ENCODE assay signal across 20 cellular contexts in genomic region chr12:66713984-66714383, GRCh38. TPM values are rescaled to one million over a fixed set of nuclear protein-coding genes. Genes with fewer than 3 reads are reported as not detected.
DNase-seq lines count a peak whose midpoint lies in the region; ATAC-seq and FAIRE-seq lines count a peak whose summit lies in the region.
"Had no signal": no experiment of that assay in that cellular context is flagged by ENCODE, and none has a peak within 500 bp of the region (broad histone marks: within the 10 kb centered on the region; RNA-seq: fewer than 3 reads in every experiment).

No MANE protein-coding gene starts in this region.

- peak; percentile 62 for FAIRE-seq in colon (lab: Jason Lieb, UNC)
- FAIRE-seq: TTC549 had no signal

- H3K9me3 Mint-ChIP-seq in activated naive CD4-positive, alpha-beta T cell treated with anti-CD3 and anti-CD28 coated beads for 36 hours, result peaks cover 2% of the 10 kb centered on the region
- H3K9me3 Mint-ChIP-seq in stimulated activated effector memory CD8-positive, alpha-beta T cell treated with anti-CD3 and anti-CD28 coated beads, Interleukin-12 subunit alpha, Interleukin-12 subunit beta, amount 100 ng/mL, for 72 hours, result peaks cover 2% of the 10 kb centered on the region
- H3K9me3 Mint-ChIP-seq: mesothelial cell of epicardium had no signal

- no peaks in the 10 kb centered on the region for H3K27me3 Mint-ChIP-seq in activated naive CD4-positive, alpha-beta T cell treated with anti-CD3 and anti-CD28 coated beads for 36 hours (ENCODE audit: low read depth)
- H3K27me3 Mint-ChIP-seq: progenitor cell of endocrine pancreas had no signal

- ATAC-seq in HG03196 (IDR thresholded peaks at IDR 0.05; ENCODE audit: unreplicated experiment), result peak; percentile 68
- ATAC-seq in stimulated activated effector memory CD8-positive, alpha-beta T cell treated with anti-CD3 and anti-CD28 coated beads, Interleukin-12 subunit alpha, Interleukin-12 subunit beta, amount 100 ng/mL, for 72 hours, result no peak
- ATAC-seq: foreskin keratinocyte had no signal

- CTCF ChIA-PET in activated naive CD4-positive, alpha-beta T cell treated with anti-CD3 and anti-CD28 coated beads for 36 hours (lab: Charles Lee), result no interaction called here

- no peaks in the 10 kb centered on the region for H3K36me3 Mint-ChIP-seq in activated naive CD4-positive, alpha-beta T cell treated with anti-CD3 and anti-CD28 coated beads for 36 hours (ENCODE audit: low read depth)
- H3K36me3 Mint-ChIP-seq in stimulated activated effector memory CD8-positive, alpha-beta T cell treated with anti-CD3 and anti-CD28 coated beads, Interleukin-12 subunit alpha, Interleukin-12 subunit beta, amount 100 ng/mL, for 72 hours, result no peaks in the 10 kb centered on the region
- H3K36me3 Mint-ChIP-seq: mesothelial cell of epicardium had no signal

- H3K27ac Mint-ChIP-seq in activated naive CD4-positive, alpha-beta T cell treated with anti-CD3 and anti-CD28 coated beads for 36 hours, result no peak overlapping the region
- no peak overlapping the region for H3K27ac Mint-ChIP-seq in stimulated activated effector memory CD8-positive, alpha-beta T cell treated with anti-CD3 and anti-CD28 coated beads, Interleukin-12 subunit alpha, Interleukin-12 subunit beta, amount 100 ng/mL, for 72 hours
- H3K27ac Mint-ChIP-seq: mesothelial cell of epicardium, progenitor cell of endocrine pancreas had no signal

- intact Hi-C loops in activated naive CD4-positive, alpha-beta T cell treated with anti-CD3 and anti-CD28 coated beads for 36 hours (cut with micrococcal nuclease), result no loop called here

- DNase-seq in activated naive CD4-positive, alpha-beta T cell treated with anti-CD3 and anti-CD28 coated beads for 36 hours, result no peak
- no peak for DNase-seq in activated naive CD4-positive, alpha-beta T cell treated with Interleukin-2 at 50 U/mL for 16 hours
- DNase-seq in stimulated activated effector memory CD8-positive, alpha-beta T cell treated with anti-CD3 and anti-CD28 coated beads, Interleukin-12 subunit alpha, Interleukin-12 subunit beta, amount 100 ng/mL, for 72 hours (ENCODE audit: low spot score in 2 of 2), result no peak
- DNase-seq in amygdala (lab: John Stamatoyannopoulos, UW) (no peak), cortex of kidney (lab: John Stamatoyannopoulos, UW) (no peak)
- no peak for DNase-seq in activated CD4-positive, alpha-beta T cell treated with anti-CD3 and anti-CD28 coated beads for 4 hours
- DNase-seq: aorta; DMS79; dorsolateral prefrontal cortex; foreskin keratinocyte; H7; NCI-H2081; Right ventricle myocardium superior; stimulated activated CD4-positive, alpha-beta T cell treated with anti-CD3 and anti-CD28 coated beads, Interleukin-15, amount 100 ng/mL, for 24 hours; transverse colon had no signal

- H3K4me1 Mint-ChIP-seq in activated naive CD4-positive, alpha-beta T cell treated with anti-CD3 and anti-CD28 coated beads for 36 hours (ENCODE audit: low read depth), result peaks cover 46% of the 10 kb centered on the region
- peaks cover 14% of the 10 kb centered on the region for H3K4me1 Mint-ChIP-seq in stimulated activated effector memory CD8-positive, alpha-beta T cell treated with anti-CD3 and anti-CD28 coated beads, Interleukin-12 subunit alpha, Interleukin-12 subunit beta, amount 100 ng/mL, for 72 hours

- peak overlapping the region; percentile 19 for H3K4me3 Mint-ChIP-seq in activated naive CD4-positive, alpha-beta T cell treated with anti-CD3 and anti-CD28 coated beads for 36 hours
- peak overlapping the region; percentile 3 for H3K4me3 Mint-ChIP-seq in stimulated activated effector memory CD8-positive, alpha-beta T cell treated with anti-CD3 and anti-CD28 coated beads, Interleukin-12 subunit alpha, Interleukin-12 subunit beta, amount 100 ng/mL, for 72 hours
- H3K4me3 Mint-ChIP-seq: mesothelial cell of epicardium had no signal

RNA-seq across cellular contexts. Expression of gene GRIP1, which starts 35.1 kb away (rescaled TPM):
- total RNA-seq in activated naive CD4-positive, alpha-beta T cell treated with anti-CD3 and anti-CD28 coated beads for 36 hours, result 1 to 10 TPM; 1.2 to 2.2 TPM
